In genomic region chr10:106679314-106679713, GRCh38 we compare ENCODE assay signal across 9 cellular contexts.
"Had no signal": no experiment of that assay in that cellular context is flagged by ENCODE, and none has a peak within 500 bp of the region (broad histone marks: within the 10 kb centered on the region; RNA-seq: fewer than 3 reads in every experiment).

No MANE protein-coding gene starts in this region.

- H3K36me3 ChIP-seq: HAP-1 had no signal

- H2AFZ ChIP-seq: GM23248, GM23338 had no signal

- DNase-seq: GM23248, GOT3, H7, H9, HCEC 1CT, HFFc6 had no signal

- H3K27ac ChIP-seq: GM23248 had no signal

- H3K4me1 ChIP-seq: HAP-1 had no signal

- H3K9ac ChIP-seq: GM23248 had no signal

- ATAC-seq: GM23338, HCT116 had no signal

- H3K9me3 ChIP-seq: HAP-1 had no signal

- H3K4me2 ChIP-seq: GM23338 had no signal

- H3K4me3 ChIP-seq: GM23248, GM23338, HAP-1 had no signal
